ENCODE assay signal across 8 cellular contexts in genomic region chr1:226882631-226883409, GRCh38. TPM values are rescaled to one million over a fixed set of nuclear protein-coding genes. Genes with fewer than 3 reads are reported as not detected.
A peak's percentile ranks its signal among the peaks of the same experiment; 100 is the strongest.
DNase-seq lines count a peak whose midpoint lies in the region; ATAC-seq and TF ChIP-seq lines count a peak whose summit lies in the region.

No MANE protein-coding gene starts in this region.

- H3K36me3 ChIP-seq in right atrium auricular region: peaks cover 15% of the 10 kb centered on the region

- H3K4me1 Mint-ChIP-seq in stimulated activated naive CD8-positive, alpha-beta T cell treated with anti-CD3 and anti-CD28 coated beads, Interleukin-15, Interleukin-2, amounts not matched to agents 100 ng/mL and 50 ng/mL, for 24 hours (ENCODE audit: low read depth): peaks cover 46% of the 10 kb centered on the region

- peak overlapping the region; percentile 79 for H3K4me3 Mint-ChIP-seq in stimulated activated naive CD8-positive, alpha-beta T cell treated with anti-CD3 and anti-CD28 coated beads, Interleukin-15, Interleukin-2, amounts not matched to agents 100 ng/mL and 50 ng/mL, for 24 hours

- H3K27me3 Mint-ChIP-seq in stimulated activated naive CD8-positive, alpha-beta T cell treated with anti-CD3 and anti-CD28 coated beads, Interleukin-15, Interleukin-2, amounts not matched to agents 100 ng/mL and 50 ng/mL, for 24 hours: no peaks in the 10 kb centered on the region

- peak overlapping the region; percentile 91 for H3K27ac Mint-ChIP-seq in stimulated activated naive CD8-positive, alpha-beta T cell treated with anti-CD3 and anti-CD28 coated beads, Interleukin-15, Interleukin-2, amounts not matched to agents 100 ng/mL and 50 ng/mL, for 24 hours

- H3K27ac ChIP-seq in right atrium auricular region: peak overlapping the region; percentile 4 to 20

- no peaks in the 10 kb centered on the region for H3K27me3 ChIP-seq in right atrium auricular region

- H3K36me3 Mint-ChIP-seq in stimulated activated naive CD8-positive, alpha-beta T cell treated with anti-CD3 and anti-CD28 coated beads, Interleukin-15, Interleukin-2, amounts not matched to agents 100 ng/mL and 50 ng/mL, for 24 hours (ENCODE audit: low read depth): no peaks in the 10 kb centered on the region

- ATAC-seq in HG03159 (IDR thresholded peaks at IDR 0.05; ENCODE audit: unreplicated experiment): peak; percentile 92

- no peaks in the 10 kb centered on the region for H3K9me3 Mint-ChIP-seq in stimulated activated naive CD8-positive, alpha-beta T cell treated with anti-CD3 and anti-CD28 coated beads, Interleukin-15, Interleukin-2, amounts not matched to agents 100 ng/mL and 50 ng/mL, for 24 hours

- TF ChIP-seq CTCF in right atrium auricular region (IDR thresholded peaks at IDR 0.05): no peak

- no peaks in the 10 kb centered on the region for H3K9me3 ChIP-seq in right atrium auricular region

- TF ChIP-seq POLR2A in GM19099 (IDR thresholded peaks at IDR 0.05; ENCODE audit: extremely low read depth, insufficient read length, low read depth): peak; percentile 34

- DNase-seq in AG08396 (ENCODE audit: low spot score) (peak; percentile 69), right atrium auricular region (ENCODE audit: low spot score) (no peak), cerebellum (ENCODE audit: low spot score) (no peak)
- DNase-seq in activated CD4-positive, alpha-beta T cell treated with anti-CD3 and anti-CD28 coated beads, Interleukin-2, amount 50 U/mL, for 48 hours: peak; percentile 31 to 39
- no peak for DNase-seq in effector CD8-positive, alpha-beta T cell (lab: John Stamatoyannopoulos, UW)

- peaks cover 0 to 46% of the 10 kb centered on the region in 2 donors for H3K4me1 ChIP-seq in right atrium auricular region

- peak overlapping the region in 1 of 2 donors; percentile 14 for H3K4me3 ChIP-seq in right atrium auricular region

RNA-seq across cellular contexts. Expression of gene PSEN2, which starts 12.4 kb away (rescaled TPM):
- total RNA-seq in right atrium auricular region (10 to 100 TPM; 22.6 to 23.3 TPM), cerebellum (23.0 TPM)

RNA-seq across cellular contexts. Expression of gene COQ8A, which starts 57.3 kb away (rescaled TPM):
- total RNA-seq in right atrium auricular region: 100 to 1,000 TPM; 158 to 253 TPM
- 19.6 TPM for total RNA-seq in cerebellum

Comparison
In these comparisons a context has a peak if more than half of its experiments do, and no peak if none do; other contexts are left out.
1. DNase-seq: peak in AG08396 (single experiment) and activated CD4-positive, alpha-beta T cell treated with anti-CD3 and anti-CD28 coated beads, Interleukin-2, amount 50 U/mL, for 48 hours (2 of 2); none in right atrium auricular region (single experiment), effector CD8-positive, alpha-beta T cell (single experiment) and cerebellum (single experiment).